9 cellular contexts compared by ENCODE assay signal in the genomic region with DNA sequence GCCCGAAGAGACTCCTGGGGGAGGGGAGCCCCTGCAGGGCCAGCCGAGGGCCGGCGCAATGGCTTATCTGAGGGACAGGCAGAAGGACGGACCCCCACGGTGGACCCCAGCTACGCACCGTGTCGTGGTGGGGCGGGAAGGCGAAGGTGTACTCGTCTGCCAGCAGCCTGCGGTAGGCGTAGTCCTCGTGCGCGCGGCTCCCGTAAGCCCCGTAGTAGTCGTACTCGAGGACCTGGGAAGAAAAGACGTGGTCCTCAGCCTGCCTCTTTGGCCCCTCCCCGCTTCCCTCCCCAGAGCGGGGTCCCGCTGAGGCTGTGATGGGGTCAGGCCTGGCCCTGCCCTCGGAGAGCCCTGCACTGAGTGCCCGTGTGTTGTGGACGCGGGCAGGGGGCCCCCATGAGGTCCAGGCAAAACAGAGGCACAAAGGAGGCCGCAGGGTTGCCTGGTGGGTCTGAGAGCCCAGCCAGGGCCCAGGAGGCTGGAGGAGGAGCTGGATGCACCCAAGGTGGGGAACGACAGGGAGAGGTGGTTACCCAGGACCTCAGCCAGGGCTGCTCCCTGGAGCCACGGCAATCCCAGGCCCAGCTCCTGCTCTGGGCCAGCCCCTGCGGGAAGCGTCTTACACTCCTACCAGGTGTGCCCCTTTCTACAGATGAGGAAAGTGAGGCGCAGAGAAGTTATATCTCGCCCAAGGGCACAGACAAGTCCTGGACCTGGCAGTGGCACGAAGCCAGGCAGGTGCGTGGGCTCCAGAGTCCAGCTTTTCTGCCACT. TPM values are rescaled to one million over a fixed set of nuclear protein-coding genes. Genes with fewer than 3 reads are reported as not detected.
DNase-seq lines count a peak whose midpoint lies in the region; ATAC-seq and TF ChIP-seq lines count a peak whose summit lies in the region.
"Had no signal": no experiment of that assay in that cellular context is flagged by ENCODE, and none has a peak within 500 bp of the region (broad histone marks: within the 10 kb centered on the region; RNA-seq: fewer than 3 reads in every experiment).

No MANE protein-coding gene starts in this region.

- H4K5ac ChIP-seq in IMR-90 (ENCODE audit: low read depth, low read length): peak overlapping the region; percentile 98

- H2BK15ac ChIP-seq in IMR-90 (ENCODE audit: low read depth, low read length): no peak overlapping the region

- H3K9me3 ChIP-seq in IMR-90 (ENCODE audit: control insufficient read depth, insufficient read depth, low read length) (no peaks in the 10 kb centered on the region), MM.1S (replicated peaks; ENCODE audit: insufficient read depth, low read length) (no peaks in the 10 kb centered on the region), colonic mucosa (no peaks in the 10 kb centered on the region)

- H2AFZ ChIP-seq in IMR-90 (replicated peaks; ENCODE audit: low read length, poor library complexity) (peak overlapping the region; percentile 87), MM.1S (ENCODE audit: low read length) (no peak overlapping the region)

- dilution Hi-C loops in IMR-90 (cut with HindIII; ENCODE audit: low sequenced_read_pairs, unreplicated experiment): no loop called here

- H3K4me3 Mint-ChIP-seq in glutamatergic neuron (ENCODE audit: unreplicated experiment): no peak overlapping the region

- H3K79me2 ChIP-seq in MM.1S (ENCODE audit: low read length): no peaks in the 10 kb centered on the region

- TF ChIP-seq POLR2A in IMR-90 (IDR thresholded peaks at IDR 0.05; ENCODE audit: low read depth, low read length): no peak

- H3K18ac ChIP-seq in IMR-90 (ENCODE audit: low read depth, low read length): peak overlapping the region; percentile 52; the same call in 1 of the 2 replicates

- H3K4me2 ChIP-seq in IMR-90 (ENCODE audit: low read depth, low read length) (peak overlapping the region; percentile 4; the same call in 1 of the 2 replicates), MM.1S (ENCODE audit: low read depth, low read length) (no peak overlapping the region)

- H2AK5ac ChIP-seq in IMR-90 (ENCODE audit: low read depth, low read length): peak overlapping the region; percentile 43; the same call in 1 of the 2 replicates

- no peak for TF ChIP-seq CTCF in IMR-90 (conservative IDR thresholded peaks at IDR 0.05; ENCODE audit: low read depth, low read length)
- TF ChIP-seq CTCF in glutamatergic neuron (IDR thresholded peaks at IDR 0.05; ENCODE audit: partially characterized antibody, unreplicated experiment): no peak
- no peak for TF ChIP-seq CTCF in MM.1S (IDR thresholded peaks at IDR 0.05; ENCODE audit: low read length)
- no peak for TF ChIP-seq CTCF in colonic mucosa (IDR thresholded peaks at IDR 0.05)

- intact Hi-C loops in IMR-90 (cut with micrococcal nuclease) (no loop called here), colonic mucosa (cut with DNase I) (no loop called here)

- no peak overlapping the region for H3K27ac Mint-ChIP-seq in glutamatergic neuron (ENCODE audit: unreplicated experiment)

- peaks cover 20% of the 10 kb centered on the region for H3K4me1 Mint-ChIP-seq in glutamatergic neuron (ENCODE audit: low read depth, unreplicated experiment)

- peak overlapping the region; percentile 41; the same call in 1 of the 2 replicates for H3K9ac ChIP-seq in IMR-90 (ENCODE audit: low read depth, low read length)
- no peak overlapping the region for H3K9ac ChIP-seq in MM.1S (ENCODE audit: low read length)
- H3K9ac ChIP-seq in colonic mucosa (ENCODE audit: low read depth in 2 of 2, low read length in 2 of 2): peak overlapping the region in 1 of 2 donors; percentile 56

- CTCF ChIA-PET in IMR-90 (lab: Yijun Ruan, JAX): interaction anchor here (0.7 kb wide), 1 partner anchor 118 kb away, joined by 3 read pairs; no protein-coding TSS in a partner anchor

- H3K14ac ChIP-seq in IMR-90 (replicated peaks; ENCODE audit: low read depth, low read length): 0 out of 2 replicates have a peak overlapping the region, but pooled peaks have one; percentile 21

- no peak overlapping the region for H2BK20ac ChIP-seq in IMR-90 (ENCODE audit: low read depth, low read length)

- no peak overlapping the region for H3K23ac ChIP-seq in IMR-90 (ENCODE audit: low read depth, low read length)

- H3K9me1 ChIP-seq in IMR-90 (ENCODE audit: insufficient read depth, low read length): no peaks in the 10 kb centered on the region

- H3K9me2 ChIP-seq in MM.1S (replicated peaks; ENCODE audit: insufficient read depth, low read length): no peaks in the 10 kb centered on the region

- H3K27me3 ChIP-seq in IMR-90 (ENCODE audit: control insufficient read depth, insufficient read depth, low read length) (peaks cover 2% of the 10 kb centered on the region; the same call in 1 of the 2 replicates), MM.1S (replicated peaks; ENCODE audit: insufficient read depth, low read length) (peaks cover 88% of the 10 kb centered on the region), colonic mucosa (peaks cover 9% of the 10 kb centered on the region)

- BruUV-seq in IMR-90 (replicated peaks; lab: Mats Ljungman, UMichigan): no TSS peak

- H3K36me3 ChIP-seq in IMR-90 (ENCODE audit: control insufficient read depth, insufficient read depth, low read length): no peaks in the 10 kb centered on the region
- no peaks in the 10 kb centered on the region for H3K36me3 ChIP-seq in MM.1S (replicated peaks; ENCODE audit: insufficient read depth, low read length)
- no peaks in the 10 kb centered on the region for H3K36me3 ChIP-seq in colonic mucosa

- ATAC-seq in IMR-90 (ENCODE audit: low read depth) (no peak), GM19452 (IDR thresholded peaks at IDR 0.05; ENCODE audit: unreplicated experiment) (no peak)
- ATAC-seq: K562 had no signal

- H4K8ac ChIP-seq in IMR-90 (ENCODE audit: low read depth in 2 of 2, low read length in 2 of 2): peak overlapping the region; percentile 80 to 93

- no peak overlapping the region for H2BK5ac ChIP-seq in IMR-90 (ENCODE audit: low read depth, low read length, poor library complexity, severe bottlenecking)

- no peak for TF ChIP-seq RAD21 in IMR-90 (IDR thresholded peaks at IDR 0.05; ENCODE audit: low read length)

- peak overlapping the region; percentile 72; the same call in 1 of the 2 replicates for H3K4ac ChIP-seq in IMR-90 (ENCODE audit: low read depth, low read length)

- POLR2A ChIA-PET in IMR-90 (lab: Charles Lee; ENCODE audit: unreplicated experiment): no interaction called here

- no peak overlapping the region; the same call in 1 of the 2 replicates for H2BK120ac ChIP-seq in IMR-90 (ENCODE audit: low read depth, low read length)

- H3K56ac ChIP-seq in IMR-90 (ENCODE audit: extremely low read depth, insufficient read depth, low read length): no peak overlapping the region

- H3K4me3 ChIP-seq in IMR-90 (ENCODE audit: insufficient read depth, low read depth, low read length) (no peak overlapping the region), MM.1S (ENCODE audit: low read length) (no peak overlapping the region), colonic mucosa (no peak overlapping the region)
- H3K4me3 ChIP-seq: K562 had no signal

- H2AK9ac ChIP-seq in IMR-90 (replicated peaks; ENCODE audit: low read depth, low read length, poor library complexity): peak overlapping the region; percentile 60

- H4K20me1 ChIP-seq in IMR-90 (ENCODE audit: insufficient read depth, low read length) (no peaks in the 10 kb centered on the region), MM.1S (ENCODE audit: insufficient read depth, low read length) (no peaks in the 10 kb centered on the region)

- peaks cover 2% of the 10 kb centered on the region for H3K9me3 Mint-ChIP-seq in glutamatergic neuron (ENCODE audit: unreplicated experiment)

- peaks cover 5% of the 10 kb centered on the region for H3K27me3 Mint-ChIP-seq in glutamatergic neuron (ENCODE audit: unreplicated experiment)

- WGBS in IMR-90 (ENCODE audit: extremely low coverage in 2 of 2, insufficient read length in 1 of 2), 2 experiments: 44% methylated on average over 15 of the region's 39 CpGs; no CpG with 5 or more reads in 1 of the 2 experiments

- peak overlapping the region; percentile 24; the same call in 1 of the 2 replicates for H4K91ac ChIP-seq in IMR-90 (ENCODE audit: insufficient read depth, low read depth, low read length)

- in situ Hi-C loops in IMR-90 (cut with MboI; ENCODE audit: low sequenced_read_pairs): no loop called here

- H3K4me1 ChIP-seq in IMR-90 (ENCODE audit: control insufficient read depth, insufficient read depth, low read length) (peaks cover 14% of the 10 kb centered on the region), MM.1S (ENCODE audit: low read length) (no peaks in the 10 kb centered on the region), colonic mucosa (no peaks in the 10 kb centered on the region)

- DNase-seq in IMR-90 (no peak), glutamatergic neuron (peak; percentile 19), retina (peak; percentile 76), hepatic stellate cell (ENCODE audit: low spot score) (no peak), MM.1S (no peak), colonic mucosa (no peak)
- peak; percentile 23 to 36 for DNase-seq in activated CD4-positive, alpha-beta T cell treated with anti-CD3 and anti-CD28 coated beads, Interleukin-2, amount 50 U/mL, for 4 hours

- no peaks in the 10 kb centered on the region for H3F3A ChIP-seq in MM.1S (ENCODE audit: insufficient read depth, low read length)

- H3K27ac ChIP-seq in IMR-90 (ENCODE audit: insufficient read depth, low read length) (no peak overlapping the region), MM.1S (ENCODE audit: low read length) (no peak overlapping the region), colonic mucosa (no peak overlapping the region)

- peaks cover 5% of the 10 kb centered on the region for H3K36me3 Mint-ChIP-seq in glutamatergic neuron (ENCODE audit: unreplicated experiment)

- no peaks in the 10 kb centered on the region for H3K79me1 ChIP-seq in IMR-90 (ENCODE audit: low read depth in 1 of 2, low read length in 2 of 2)

TF ChIP-seq in IMR-90, 13 proteins besides CTCF, POLR2A, EP300 and RAD21 (continues in another document):
- TF ChIP-seq, protein P1, sequence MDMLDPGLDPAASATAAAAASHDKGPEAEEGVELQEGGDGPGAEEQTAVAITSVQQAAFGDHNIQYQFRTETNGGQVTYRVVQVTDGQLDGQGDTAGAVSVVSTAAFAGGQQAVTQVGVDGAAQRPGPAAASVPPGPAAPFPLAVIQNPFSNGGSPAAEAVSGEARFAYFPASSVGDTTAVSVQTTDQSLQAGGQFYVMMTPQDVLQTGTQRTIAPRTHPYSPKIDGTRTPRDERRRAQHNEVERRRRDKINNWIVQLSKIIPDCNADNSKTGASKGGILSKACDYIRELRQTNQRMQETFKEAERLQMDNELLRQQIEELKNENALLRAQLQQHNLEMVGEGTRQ (IDR thresholded peaks at IDR 0.05; ENCODE audit: low read depth, low read length): no peak
- TF ChIP-seq RCOR1 (IDR thresholded peaks at IDR 0.05; ENCODE audit: insufficient replicate concordance, low read length): no peak
- TF ChIP-seq MAFK (IDR thresholded peaks at IDR 0.05; ENCODE audit: low read depth, low read length): no peak
- no peak for TF ChIP-seq CEBPB (IDR thresholded peaks at IDR 0.05; ENCODE audit: low read depth, low read length)
- no peak for TF ChIP-seq FOS (IDR thresholded peaks at IDR 0.05; ENCODE audit: low read depth, low read length)

RNA-seq across cellular contexts. Expression of a gene that starts 35.2 kb away (rescaled TPM):
- total RNA-seq in IMR-90 (2012; rRNA removed) (4.7 and 5.0 TPM in 2 replicates), glutamatergic neuron (ENCODE audit: unreplicated experiment) (2.0 TPM), colonic mucosa (1 to 10 TPM in 1 of 2 donors, under 1 TPM in 1; 0.66 to 1.3 TPM)
- polyA plus RNA-seq in IMR-90 (2012; rRNA removed): 7.5 and 8.5 TPM in 2 replicates
- 5.0 and 8.3 TPM in 2 replicates for polyA plus RNA-seq in IMR-90 (2012; cell fraction: cytosol; rRNA removed)
- 9.2 and 23.8 TPM in 2 replicates for polyA plus RNA-seq in IMR-90 (2012; cell fraction: nucleus; rRNA removed; ENCODE audit: low replicate concordance)
- total RNA-seq: K562 had no signal

Comparison
In these comparisons a context has a peak if more than half of its experiments do, and no peak if none do; other contexts are left out.
1. DNase-seq: peak in activated CD4-positive, alpha-beta T cell treated with anti-CD3 and anti-CD28 coated beads, Interleukin-2, amount 50 U/mL, for 4 hours (2 of 2), glutamatergic neuron (single experiment) and retina (single experiment); none in IMR-90 (single experiment), hepatic stellate cell (single experiment), MM.1S (single experiment) and colonic mucosa (single experiment).